Comparison of ENCODE assay signal across 8 cellular contexts in the genomic region with DNA sequence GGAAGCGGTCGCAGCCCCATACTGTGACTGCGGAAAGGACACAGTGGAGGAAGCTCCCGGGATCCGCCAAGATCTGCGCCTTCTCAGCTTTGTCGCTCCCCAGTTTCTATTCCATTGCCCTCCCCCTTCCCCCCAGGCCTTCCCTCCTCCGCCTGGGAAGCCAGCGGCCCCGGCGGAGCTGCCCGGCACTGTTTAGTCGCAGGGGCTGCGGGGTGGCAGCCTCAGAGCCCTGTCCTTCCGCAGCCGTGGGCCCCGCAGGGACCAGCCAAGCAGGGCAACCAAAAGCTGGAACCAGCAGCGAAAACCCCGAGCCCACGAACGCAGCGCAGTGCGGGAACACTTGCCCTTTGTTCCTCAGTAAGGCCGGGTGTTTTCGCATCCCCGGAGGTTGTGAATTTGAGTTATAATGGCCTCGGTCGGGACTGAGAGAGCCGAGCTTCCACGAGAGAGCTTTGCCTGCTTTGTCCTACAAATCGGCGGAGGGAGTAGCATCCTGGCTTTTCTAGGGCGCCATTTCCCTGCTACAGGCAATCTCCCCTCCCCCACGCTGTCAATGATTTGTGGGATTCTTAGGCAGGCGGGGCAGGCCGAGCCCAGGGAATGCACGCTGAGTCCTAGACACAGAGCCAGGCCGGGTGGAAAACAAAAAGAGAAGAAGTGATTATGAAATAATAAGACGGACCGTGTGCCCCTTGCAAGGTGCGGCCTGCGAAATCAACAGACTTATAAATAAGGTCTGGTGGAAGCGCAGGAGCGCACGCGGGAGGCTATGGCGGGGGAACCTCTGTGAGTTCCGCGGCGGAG. TPM values are rescaled to one million over a fixed set of nuclear protein-coding genes. Genes with fewer than 3 reads are reported as not detected.
A peak's percentile ranks its signal among the peaks of the same experiment; 100 is the strongest.
DNase-seq lines count a peak whose midpoint lies in the region; ATAC-seq and TF ChIP-seq lines count a peak whose summit lies in the region.

No MANE protein-coding gene starts in this region.

- H3K36me3 ChIP-seq in RWPE2 (ENCODE audit: low read depth) (no peaks in the 10 kb centered on the region), transverse colon (no peaks in the 10 kb centered on the region)

- peak overlapping the region; percentile 84 for H3K4me3 Mint-ChIP-seq in mesothelial cell of epicardium

- H3K27ac ChIP-seq in AG04450 (ENCODE audit: low read depth, low read length) (peak overlapping the region; percentile 31), RWPE2 (ENCODE audit: poor library complexity, severe bottlenecking) (no peak overlapping the region), transverse colon (peak overlapping the region; percentile 65 to 83 (median 72))

- peaks cover 54% of the 10 kb centered on the region for H3K27me3 Mint-ChIP-seq in mesothelial cell of epicardium (ENCODE audit: low read depth)

- TF ChIP-seq CTCF in AG04450 (IDR thresholded peaks at IDR 0.05; ENCODE audit: low read depth, low read length) (no peak), HFF-Myc (IDR thresholded peaks at IDR 0.05; ENCODE audit: low read depth, low read length, missing control alignments) (no peak), RWPE2 (IDR thresholded peaks at IDR 0.05; ENCODE audit: poor library complexity, severe bottlenecking) (no peak), mesothelial cell of epicardium (IDR thresholded peaks at IDR 0.05; ENCODE audit: unreplicated experiment) (no peak), transverse colon (IDR thresholded peaks at IDR 0.05) (no peak)

- ATAC-seq in RWPE2 (ENCODE audit: low read depth) (peak; percentile 74), HG03565 (IDR thresholded peaks at IDR 0.05; ENCODE audit: unreplicated experiment) (no peak)

- TF ChIP-seq EP300 in transverse colon (IDR thresholded peaks at IDR 0.05; ENCODE audit: low read depth) = no peak

- CTCF ChIA-PET in AG04450 (lab: Charles Lee) = interaction anchor here (0.6 to 2.3 kb wide), 4 partner anchors 20 to 106 kb away, joined by 3 to 9 read pairs (median 4); no protein-coding TSS in a partner anchor

- 0 to 4% methylated on average over 1 to 50 of the region's 50 CpGs for WGBS in transverse colon (ENCODE audit: low coverage in 1 of 2), 2 donors

- peak overlapping the region; percentile 65 for H3K4me3 ChIP-seq in AG04450 (ENCODE audit: low read depth, low read length)
- peak overlapping the region; percentile 52 for H3K4me3 ChIP-seq in HFF-Myc (replicated peaks; ENCODE audit: low read depth, low read length)
- H3K4me3 ChIP-seq in RWPE2 (ENCODE audit: severe bottlenecking) = peak overlapping the region; percentile 36
- H3K4me3 ChIP-seq in transverse colon = peak overlapping the region; percentile 29 to 56 (median 41)

- no peaks in the 10 kb centered on the region for H3K4me1 ChIP-seq in RWPE2 (ENCODE audit: insufficient read depth, poor library complexity, severe bottlenecking)
- H3K4me1 ChIP-seq in transverse colon = peaks cover 16 to 58% (median 53%) of the 10 kb centered on the region in 4 donors

- peaks cover 53% of the 10 kb centered on the region for H3K4me1 Mint-ChIP-seq in mesothelial cell of epicardium

- H3K9me3 Mint-ChIP-seq in mesothelial cell of epicardium = no peaks in the 10 kb centered on the region

- no peak for TF ChIP-seq POLR2A in transverse colon (IDR thresholded peaks at IDR 0.05)

- POLR2A ChIA-PET in AG04450 (lab: Yijun Ruan, JAX) = interaction anchor here (0.6 to 1.6 kb wide), 3 partner anchors 13 to 74 kb away, joined by 3 to 10 read pairs (median 4); a partner anchor contains a TSS

- peak; percentile 10 for DNase-seq in AG04450 (ENCODE audit: low read depth, low spot score)
- no peak for DNase-seq in HFF-Myc (ENCODE audit: extremely low read depth, low read depth)
- DNase-seq in RWPE2 (ENCODE audit: low spot score) = no peak
- DNase-seq in epidermal melanocyte (ENCODE audit: insufficient read length, low spot score) = peak; percentile 76
- peak; percentile 49 to 81 for DNase-seq in mesothelial cell of epicardium (ENCODE audit: low spot score in 2 of 2, unreplicated experiment in 2 of 2)
- DNase-seq in transverse colon = peak; percentile 84
- DNase-seq in NK-92 (lab: John Stamatoyannopoulos, UW; ENCODE audit: unreplicated experiment) = no peak

- H3K27ac Mint-ChIP-seq in mesothelial cell of epicardium = peak overlapping the region; percentile 75

- no peaks in the 10 kb centered on the region; the same call in 1 of the 2 replicates for H3K9me3 ChIP-seq in AG04450 (ENCODE audit: control insufficient read depth, insufficient read depth, low read length)
- no peaks in the 10 kb centered on the region for H3K9me3 ChIP-seq in RWPE2 (ENCODE audit: severe bottlenecking)
- no peaks in the 10 kb centered on the region for H3K9me3 ChIP-seq in transverse colon

- in situ Hi-C loops in transverse colon (cut with MboI; ENCODE audit: low pct_ligation_motif_present in 1 of 4, low pct_unique_long_range_greater_than_20kb in 1 of 4, low sequenced_read_pairs in 3 of 4) = no loop called here

- H3K36me3 Mint-ChIP-seq in mesothelial cell of epicardium = no peaks in the 10 kb centered on the region

- intact Hi-C loops in transverse colon (cut with DNase I; ENCODE audit: low total_unique reads) = loop anchor here (2.0 kb wide), 1 partner anchor 73 kb away; no protein-coding TSS in a partner anchor

- H3K27me3 ChIP-seq in AG04450 (ENCODE audit: control insufficient read depth, insufficient read depth, low read length) (peaks cover 89% of the 10 kb centered on the region), RWPE2 (ENCODE audit: insufficient read depth, poor library complexity, severe bottlenecking) (peaks cover 43% of the 10 kb centered on the region), transverse colon (peaks cover 97% of the 10 kb centered on the region)

RNA-seq across cellular contexts. Expression of a gene that starts 4.0 kb away (rescaled TPM):
- polyA plus RNA-seq in AG04450 (2011; rRNA removed) = 4.7 and 6.1 TPM in 2 replicates
- 4.6 and 10.3 TPM in 2 replicates for polyA minus RNA-seq in AG04450 (2011; rRNA and poly(A)+ RNA removed)
- total RNA-seq in mesothelial cell of epicardium (110 to 121 TPM (median 114 TPM) in 3 replicates), transverse colon (10 to 100 TPM in 2 of 4 donors, 1 to 10 TPM in 2; 2.9 to 14.9 (median 9.4) TPM)

RNA-seq across cellular contexts. Expression of a gene that starts 27.3 kb away (rescaled TPM):
- 15.3 and 15.8 TPM in 2 replicates for polyA plus RNA-seq in AG04450 (2011; rRNA removed)
- polyA minus RNA-seq in AG04450 (2011; rRNA and poly(A)+ RNA removed) = 9.1 and 11.5 TPM in 2 replicates
- total RNA-seq in mesothelial cell of epicardium (26.1 to 27.8 TPM (median 26.6 TPM) in 3 replicates), transverse colon (10 to 100 TPM; 10.1 to 22.7 (median 16.7) TPM)

Comparison
In these comparisons a context has a peak if more than half of its experiments do, and no peak if none do; other contexts are left out.
1. DNase-seq: peak in AG04450 (single experiment), epidermal melanocyte (single experiment), mesothelial cell of epicardium (2 of 2) and transverse colon (single experiment); none in HFF-Myc (single experiment), RWPE2 (single experiment) and NK-92 (single experiment).
2. Peak in every context shown above with its lines, with median percentiles within 50 percentile points of each other: H3K4me3 ChIP-seq.